Comparison of ENCODE assay signal across 8 cellular contexts in genomic region chr18:44887227-44887631, GRCh38.
A peak's percentile ranks its signal among the peaks of the same experiment; 100 is the strongest.
DNase-seq lines count a peak whose midpoint lies in the region; ATAC-seq and TF ChIP-seq lines count a peak whose summit lies in the region.

No MANE protein-coding gene starts in this region.

- TF ChIP-seq CTCF in RWPE1 (conservative IDR thresholded peaks at IDR 0.05; ENCODE audit: low read depth) (no peak), fibroblast of villous mesenchyme (IDR thresholded peaks at IDR 0.05; ENCODE audit: insufficient read depth, low read depth, low read length) (no peak)

- POLR2A ChIA-PET in activated CD4-positive, alpha-beta T cell treated with anti-CD3 and anti-CD28 coated beads for 36 hours (lab: Charles Lee) = interaction anchor here (0.8 to 1.1 kb wide), 4 partner anchors 64 to 163 kb away, joined by 3 to 6 read pairs (median 4); no protein-coding TSS in a partner anchor
- POLR2A ChIA-PET in RWPE1 (lab: Yijun Ruan, JAX; ENCODE audit: low non-redundant PET) = no interaction called here

- no peak overlapping the region for H3K4me3 ChIP-seq in fibroblast of villous mesenchyme (ENCODE audit: low read depth, low read length)

- H3K27me3 Mint-ChIP-seq in activated CD4-positive, alpha-beta T cell treated with anti-CD3 and anti-CD28 coated beads for 36 hours = peaks cover 3% of the 10 kb centered on the region

- H3K4me1 Mint-ChIP-seq in activated CD4-positive, alpha-beta T cell treated with anti-CD3 and anti-CD28 coated beads for 36 hours = peaks cover 30% of the 10 kb centered on the region

- H3K27ac ChIP-seq in RWPE1 (no peak overlapping the region), caudate nucleus (ENCODE audit: low read depth, low read length) (no peak overlapping the region)

- peaks cover 16% of the 10 kb centered on the region for H3K9me3 Mint-ChIP-seq in activated CD4-positive, alpha-beta T cell treated with anti-CD3 and anti-CD28 coated beads for 36 hours (ENCODE audit: low read depth)

- peak; percentile 74 for DNase-seq in activated CD4-positive, alpha-beta T cell treated with anti-CD3 and anti-CD28 coated beads for 36 hours
- no peak for DNase-seq in activated CD4-positive, alpha-beta T cell treated with anti-CD3 and anti-CD28 coated beads, Interleukin-2, amount 50 U/mL, for 1 hour
- peak; percentile 36 for DNase-seq in RWPE1 (ENCODE audit: low spot score)
- DNase-seq in fibroblast of villous mesenchyme (ENCODE audit: low read depth) = peak; percentile 11
- peak; percentile 19 to 47 (median 37) for DNase-seq in stimulated activated CD4-positive, alpha-beta T cell treated with anti-CD3 and anti-CD28 coated beads, TNF-alpha, amount 100 ng/mL, for 24 hours (ENCODE audit: low read depth in 3 of 3)
- DNase-seq in DMS79 (lab: John Stamatoyannopoulos, UW) = no peak
- no peak for DNase-seq in caudate nucleus (lab: John Stamatoyannopoulos, UW)

- peak; percentile 98 for ATAC-seq in activated CD4-positive, alpha-beta T cell treated with anti-CD3 and anti-CD28 coated beads for 36 hours
- peak; percentile 94 for ATAC-seq in HG02852 (IDR thresholded peaks at IDR 0.05; ENCODE audit: unreplicated experiment)

- CTCF ChIA-PET in activated CD4-positive, alpha-beta T cell treated with anti-CD3 and anti-CD28 coated beads for 36 hours (lab: Charles Lee) = interaction anchor here (0.5 to 1.2 kb wide), 4 partner anchors 13 to 227 kb away, joined by 3 to 4 read pairs (median 3); no protein-coding TSS in a partner anchor
- CTCF ChIA-PET in RWPE1 (lab: Yijun Ruan, JAX) = interaction anchor here (0.5 kb wide), 1 partner anchor 519 kb away, joined by 4 read pairs; no protein-coding TSS in a partner anchor

- peaks cover 11% of the 10 kb centered on the region for H3K36me3 Mint-ChIP-seq in activated CD4-positive, alpha-beta T cell treated with anti-CD3 and anti-CD28 coated beads for 36 hours (ENCODE audit: low read depth)

- peak overlapping the region; percentile 96 for H3K27ac Mint-ChIP-seq in activated CD4-positive, alpha-beta T cell treated with anti-CD3 and anti-CD28 coated beads for 36 hours

- peak overlapping the region; percentile 11 for H3K4me3 Mint-ChIP-seq in activated CD4-positive, alpha-beta T cell treated with anti-CD3 and anti-CD28 coated beads for 36 hours

- intact Hi-C loops in activated CD4-positive, alpha-beta T cell treated with anti-CD3 and anti-CD28 coated beads for 36 hours (cut with DNase I, micrococcal nuclease) = loop anchor here (1.0 to 10.0 kb wide), 9 partner anchors 40 to 308 kb away; partner anchors contain the start of gene SETBP1 (in 1 of the 2)

Comparison
In these comparisons a context has a peak if more than half of its experiments do, and no peak if none do; other contexts are left out.
1. DNase-seq: peak in activated CD4-positive, alpha-beta T cell treated with anti-CD3 and anti-CD28 coated beads for 36 hours (single experiment), RWPE1 (single experiment), fibroblast of villous mesenchyme (single experiment) and stimulated activated CD4-positive, alpha-beta T cell treated with anti-CD3 and anti-CD28 coated beads, TNF-alpha, amount 100 ng/mL, for 24 hours (3 of 3); none in activated CD4-positive, alpha-beta T cell treated with anti-CD3 and anti-CD28 coated beads, Interleukin-2, amount 50 U/mL, for 1 hour (single experiment), DMS79 (single experiment) and caudate nucleus (0 of 61).